Comparison of ENCODE assay signal across 15 cellular contexts in genomic region chr5:87277279-87277835, GRCh38. TPM values are rescaled to one million over a fixed set of nuclear protein-coding genes. Genes with fewer than 3 reads are reported as not detected.
A peak's percentile ranks its signal among the peaks of the same experiment; 100 is the strongest.
DNase-seq lines count a peak whose midpoint lies in the region; ATAC-seq and TF ChIP-seq lines count a peak whose summit lies in the region.
"Had no signal": no experiment of that assay in that cellular context is flagged by ENCODE, and none has a peak within 500 bp of the region (broad histone marks: within the 10 kb centered on the region; RNA-seq: fewer than 3 reads in every experiment).

No MANE protein-coding gene starts in this region.

- 93% methylated on average over 1 of the region's 2 CpGs for WGBS in mesenchymal stem cell

- H4K8ac ChIP-seq in mesenchymal stem cell (ENCODE audit: low read length), result no peak overlapping the region

- H3K14ac ChIP-seq in mesenchymal stem cell (ENCODE audit: low read length in 2 of 2), result no peak overlapping the region

- no peak overlapping the region for H2BK120ac ChIP-seq in mesenchymal stem cell (ENCODE audit: low read depth, low read length)

- peaks cover 32% of the 10 kb centered on the region for H3K4me1 ChIP-seq in CD4-positive, CD25-positive, alpha-beta regulatory T cell (ENCODE audit: control insufficient read depth, insufficient read depth, low read length, poor library complexity, severe bottlenecking)
- peaks cover 9% of the 10 kb centered on the region for H3K4me1 ChIP-seq in mesenchymal stem cell (ENCODE audit: control insufficient read depth, insufficient read depth, low read depth, low read length)

- peaks cover 11% of the 10 kb centered on the region for H3K36me3 Mint-ChIP-seq in CD4-positive, CD25-positive, alpha-beta regulatory T cell
- H3K36me3 Mint-ChIP-seq in activated naive CD8-positive, alpha-beta T cell treated with anti-CD3 and anti-CD28 coated beads, Interleukin-2, amount 50 U/mL, for 24 hours (ENCODE audit: low read depth), result peaks cover 24% of the 10 kb centered on the region

- no peaks in the 10 kb centered on the region for H3K27me3 ChIP-seq in CD4-positive, CD25-positive, alpha-beta regulatory T cell (ENCODE audit: control insufficient read depth, insufficient read depth, low read length)
- H3K27me3 ChIP-seq in mesenchymal stem cell (ENCODE audit: control insufficient read depth in 1 of 2, insufficient read depth in 1 of 2, low read length in 2 of 2) (no peaks in the 10 kb centered on the region), MG63 (no peaks in the 10 kb centered on the region), dorsolateral prefrontal cortex (no peaks in the 10 kb centered on the region)
- H3K27me3 ChIP-seq: stomach had no signal

- H3K4me1 Mint-ChIP-seq in CD4-positive, CD25-positive, alpha-beta regulatory T cell, result peaks cover 41 to 88% (median 70%) of the 10 kb centered on the region in 4 donors
- H3K4me1 Mint-ChIP-seq in activated naive CD8-positive, alpha-beta T cell treated with anti-CD3 and anti-CD28 coated beads, Interleukin-2, amount 50 U/mL, for 24 hours, result peaks cover 61% of the 10 kb centered on the region

- H3K9me3 Mint-ChIP-seq in CD4-positive, CD25-positive, alpha-beta regulatory T cell, result no peaks in the 10 kb centered on the region
- H3K9me3 Mint-ChIP-seq in activated naive CD8-positive, alpha-beta T cell treated with anti-CD3 and anti-CD28 coated beads, Interleukin-2, amount 50 U/mL, for 24 hours, result no peaks in the 10 kb centered on the region
- H3K9me3 Mint-ChIP-seq: activated naive CD4-positive, alpha-beta T cell treated with anti-CD3 and anti-CD28 coated beads for 36 hours; endodermal cell had no signal

- H3K18ac ChIP-seq in mesenchymal stem cell (ENCODE audit: low read depth in 1 of 2, low read length in 2 of 2), result no peak overlapping the region

- peak overlapping the region; percentile 21 to 60 (median 27) for H3K27ac Mint-ChIP-seq in CD4-positive, CD25-positive, alpha-beta regulatory T cell
- peak overlapping the region; percentile 4 for H3K27ac Mint-ChIP-seq in activated naive CD8-positive, alpha-beta T cell treated with anti-CD3 and anti-CD28 coated beads, Interleukin-2, amount 50 U/mL, for 24 hours
- H3K27ac Mint-ChIP-seq: activated naive CD4-positive, alpha-beta T cell treated with anti-CD3 and anti-CD28 coated beads for 36 hours; endodermal cell had no signal

- H2AK5ac ChIP-seq in mesenchymal stem cell (ENCODE audit: low read length, severe bottlenecking), result no peak overlapping the region

- H3K4me3 ChIP-seq in CD4-positive, CD25-positive, alpha-beta regulatory T cell (ENCODE audit: low read depth, low read length), result peak overlapping the region; percentile 5
- no peak overlapping the region for H3K4me3 ChIP-seq in mesenchymal stem cell (ENCODE audit: insufficient read depth in 1 of 2, low read depth in 1 of 2, low read length in 2 of 2)
- no peak overlapping the region for H3K4me3 ChIP-seq in MG63
- no peak overlapping the region for H3K4me3 ChIP-seq in dorsolateral prefrontal cortex
- H3K4me3 ChIP-seq: stomach had no signal

- no peak for ATAC-seq in CD4-positive, CD25-positive, alpha-beta regulatory T cell (ENCODE audit: low read depth in 2 of 2)
- ATAC-seq in activated naive CD8-positive, alpha-beta T cell treated with anti-CD3 and anti-CD28 coated beads, Interleukin-2, amount 50 U/mL, for 24 hours, result peak; percentile 80
- ATAC-seq: PC-3 had no signal

- no peak for TF ChIP-seq CTCF in dorsolateral prefrontal cortex (IDR thresholded peaks at IDR 0.05 in 54 of 56, conservative IDR thresholded peaks at IDR 0.05 in 2 of 56; ENCODE audit: low read depth in 1 of 56, partially characterized antibody in 56 of 56)

- no peak overlapping the region for H2BK15ac ChIP-seq in mesenchymal stem cell (ENCODE audit: low read depth, poor library complexity, severe bottlenecking)

- H3K36me3 ChIP-seq in CD4-positive, CD25-positive, alpha-beta regulatory T cell (ENCODE audit: control insufficient read depth, insufficient read depth, low read length), result peaks cover 4% of the 10 kb centered on the region
- H3K36me3 ChIP-seq in mesenchymal stem cell (ENCODE audit: control insufficient read depth in 1 of 2, insufficient read depth in 2 of 2, low read depth in 1 of 2, low read length in 2 of 2) (peaks cover 8 to 41% of the 10 kb centered on the region in 2 experiments), MG63 (peaks cover 24% of the 10 kb centered on the region)

- H2BK12ac ChIP-seq in mesenchymal stem cell (ENCODE audit: low read length in 2 of 2), result no peak overlapping the region

- no peak overlapping the region for H3K23ac ChIP-seq in mesenchymal stem cell (ENCODE audit: low read length in 2 of 2)

- H3K4ac ChIP-seq in mesenchymal stem cell (ENCODE audit: low read depth in 1 of 2, low read length in 2 of 2), result no peak overlapping the region

- H3K9me3 ChIP-seq in CD4-positive, CD25-positive, alpha-beta regulatory T cell (ENCODE audit: control insufficient read depth in 2 of 2, low read length in 2 of 2), result no peaks in the 10 kb centered on the region
- H3K9me3 ChIP-seq in mesenchymal stem cell (ENCODE audit: control insufficient read depth, low read length) (no peaks in the 10 kb centered on the region), MG63 (no peaks in the 10 kb centered on the region)
- H3K9me3 ChIP-seq: stomach had no signal

- H3K27ac ChIP-seq in CD4-positive, CD25-positive, alpha-beta regulatory T cell (ENCODE audit: insufficient read depth, low read length, poor library complexity, severe bottlenecking), result peak overlapping the region; percentile 47
- H3K27ac ChIP-seq in mesenchymal stem cell (ENCODE audit: low read length, poor library complexity, severe bottlenecking), result no peak overlapping the region
- H3K27ac ChIP-seq in dorsolateral prefrontal cortex, result peak overlapping the region in 1 of 59 donors; percentile 14
- H3K27ac ChIP-seq: stomach had no signal

- no peaks in the 10 kb centered on the region for H3K79me1 ChIP-seq in mesenchymal stem cell (replicated peaks; ENCODE audit: low read length, poor library complexity, severe bottlenecking)

- no peak overlapping the region for H3K4me2 ChIP-seq in mesenchymal stem cell (ENCODE audit: low read length, poor library complexity, severe bottlenecking)

- intact Hi-C loops in dorsolateral prefrontal cortex (cut with DNase I), result no loop called here

- H2AFZ ChIP-seq in mesenchymal stem cell (ENCODE audit: low read depth, low read length), result no peak overlapping the region

- no peaks in the 10 kb centered on the region for H3K27me3 Mint-ChIP-seq in CD4-positive, CD25-positive, alpha-beta regulatory T cell
- H3K27me3 Mint-ChIP-seq in activated naive CD8-positive, alpha-beta T cell treated with anti-CD3 and anti-CD28 coated beads, Interleukin-2, amount 50 U/mL, for 24 hours, result no peaks in the 10 kb centered on the region

- no peak overlapping the region for H2BK5ac ChIP-seq in mesenchymal stem cell (ENCODE audit: low read depth, low read length, poor library complexity, severe bottlenecking)

- DNase-seq in CD4-positive, CD25-positive, alpha-beta regulatory T cell, result no peak
- DNase-seq in EL (peak; percentile 32), mesenchymal stem cell (peak; percentile 18), Kasumi-1 (lab: John Stamatoyannopoulos, UW) (no peak), MG63 (no peak), dorsolateral prefrontal cortex (no peak)
- no peak for DNase-seq in activated naive CD8-positive, alpha-beta T cell treated with anti-CD3 and anti-CD28 coated beads, Interleukin-2, amount 50 U/mL, for 24 hours
- DNase-seq: activated naive CD4-positive, alpha-beta T cell treated with anti-CD3 and anti-CD28 coated beads for 36 hours; caudate nucleus; endodermal cell; KG1; NCI-H187; NCI-H524; PC-3; stomach had no signal

- H3K9ac ChIP-seq in mesenchymal stem cell (ENCODE audit: low read length), result no peak overlapping the region

- H4K91ac ChIP-seq in mesenchymal stem cell (ENCODE audit: low read length), result no peak overlapping the region

- H3K4me3 Mint-ChIP-seq in CD4-positive, CD25-positive, alpha-beta regulatory T cell, result no peak overlapping the region
- no peak overlapping the region for H3K4me3 Mint-ChIP-seq in activated naive CD8-positive, alpha-beta T cell treated with anti-CD3 and anti-CD28 coated beads, Interleukin-2, amount 50 U/mL, for 24 hours
- H3K4me3 Mint-ChIP-seq: activated naive CD4-positive, alpha-beta T cell treated with anti-CD3 and anti-CD28 coated beads for 36 hours; endodermal cell had no signal

RNA-seq across cellular contexts. Expression of gene RASA1, which starts 9.7 kb away (rescaled TPM):
- 37.8 TPM for total RNA-seq in CD4-positive, CD25-positive, alpha-beta regulatory T cell
- 1 to 10 TPM; 6.8 to 8.7 (median 8.3) TPM for polyA plus RNA-seq in CD4-positive, CD25-positive, alpha-beta regulatory T cell
- polyA plus RNA-seq in mesenchymal stem cell (2013, experiment 1 of 2), result 28.5 TPM
- polyA plus RNA-seq in mesenchymal stem cell (2013, experiment 2 of 2), result 30.0 TPM
- total RNA-seq in MG63 (2014; rRNA removed; shearing (Covaris generic); ENCODE audit: low replicate concordance), result 11.0 and 16.4 TPM in 2 replicates
- 10 to 100 TPM; 31.7 to 73.6 (median 55.8) TPM for total RNA-seq in dorsolateral prefrontal cortex

Comparison
In these comparisons a context has a peak if more than half of its experiments do, and no peak if none do; other contexts are left out.
1. DNase-seq: peak in EL (single experiment) and mesenchymal stem cell (single experiment); none in CD4-positive, CD25-positive, alpha-beta regulatory T cell (0 of 3), activated naive CD8-positive, alpha-beta T cell treated with anti-CD3 and anti-CD28 coated beads, Interleukin-2, amount 50 U/mL, for 24 hours (single experiment), Kasumi-1 (0 of 2), MG63 (single experiment) and dorsolateral prefrontal cortex (0 of 10).